Comparison of ENCODE assay signal across 16 cellular contexts in genomic region chr2:71555798-71556454, GRCh38.
A peak's percentile ranks its signal among the peaks of the same experiment; 100 is the strongest.
DNase-seq lines count a peak whose midpoint lies in the region; ATAC-seq, FAIRE-seq and TF ChIP-seq lines count a peak whose summit lies in the region.
"Had no signal": no experiment of that assay in that cellular context is flagged by ENCODE, and none has a peak within 500 bp of the region (broad histone marks: within the 10 kb centered on the region; RNA-seq: fewer than 3 reads in every experiment).

No MANE protein-coding gene starts in this region.

- H4K91ac ChIP-seq in IMR-90 (ENCODE audit: insufficient read depth, low read depth, low read length): no peak overlapping the region

- H3K27me3 ChIP-seq in IMR-90 (ENCODE audit: control insufficient read depth, insufficient read depth, low read length): peaks cover 42% of the 10 kb centered on the region
- no peaks in the 10 kb centered on the region for H3K27me3 ChIP-seq in spleen (replicated peaks in 1 of 7)
- no peaks in the 10 kb centered on the region for H3K27me3 ChIP-seq in BE2C
- H3K27me3 ChIP-seq: Peyer's patch had no signal

- peak overlapping the region; percentile 23 for H2AFZ ChIP-seq in IMR-90 (replicated peaks; ENCODE audit: low read length, poor library complexity)
- H2AFZ ChIP-seq: GM23248 had no signal

- no peak overlapping the region for H4K5ac ChIP-seq in IMR-90 (ENCODE audit: low read depth, low read length)

- no peaks in the 10 kb centered on the region for H3K4me1 ChIP-seq in IMR-90 (ENCODE audit: control insufficient read depth, insufficient read depth, low read length)
- peaks cover 8 to 14% of the 10 kb centered on the region in 2 donors for H3K4me1 ChIP-seq in kidney (ENCODE audit: control insufficient read depth in 1 of 2, insufficient read depth in 1 of 2, low read depth in 1 of 2, low read length in 2 of 2)
- no peaks in the 10 kb centered on the region for H3K4me1 ChIP-seq in mucosa of descending colon (ENCODE audit: low read depth)
- H3K4me1 ChIP-seq in spleen: peaks cover 0 to 10% (median 0%) of the 10 kb centered on the region in 6 donors
- H3K4me1 ChIP-seq in BE2C: no peaks in the 10 kb centered on the region
- H3K4me1 ChIP-seq: Peyer's patch had no signal

- no peaks in the 10 kb centered on the region for H3K36me3 ChIP-seq in IMR-90 (ENCODE audit: control insufficient read depth, insufficient read depth, low read length)
- no peaks in the 10 kb centered on the region for H3K36me3 ChIP-seq in kidney (ENCODE audit: control insufficient read depth in 1 of 2, insufficient read depth in 2 of 2, low read length in 2 of 2)
- H3K36me3 ChIP-seq in mucosa of descending colon (ENCODE audit: low read depth): no peaks in the 10 kb centered on the region
- H3K36me3 ChIP-seq in spleen: peaks cover 0 to 100% (median 22%) of the 10 kb centered on the region in 6 donors
- no peaks in the 10 kb centered on the region for H3K36me3 ChIP-seq in BE2C
- H3K36me3 ChIP-seq: Peyer's patch had no signal

- dilution Hi-C loops in IMR-90 (cut with HindIII; ENCODE audit: low sequenced_read_pairs, unreplicated experiment): no loop called here

- no peak overlapping the region for H3K14ac ChIP-seq in IMR-90 (replicated peaks; ENCODE audit: low read depth, low read length)

- H3K18ac ChIP-seq in IMR-90 (ENCODE audit: low read depth, low read length): no peak overlapping the region

- intact Hi-C loops in IMR-90 (cut with micrococcal nuclease): no loop called here
- intact Hi-C loops in kidney (cut with DNase I): loop anchor here (10.0 kb wide), 1 partner anchor 1029 kb away; no protein-coding TSS in a partner anchor
- intact Hi-C loops in mucosa of descending colon (cut with DNase I, micrococcal nuclease): no loop called here
- intact Hi-C loops in spleen (cut with DNase I; ENCODE audit: low total_unique reads): no loop called here

- no peak overlapping the region for H3K23ac ChIP-seq in IMR-90 (ENCODE audit: low read depth, low read length)

- H2BK120ac ChIP-seq in IMR-90 (ENCODE audit: low read depth, low read length): no peak overlapping the region

- in situ Hi-C loops in IMR-90 (cut with MboI; ENCODE audit: low sequenced_read_pairs): no loop called here

- H3K56ac ChIP-seq in IMR-90 (ENCODE audit: extremely low read depth, insufficient read depth, low read length): no peak overlapping the region

- H3K4me3 ChIP-seq in IMR-90 (ENCODE audit: insufficient read depth, low read depth, low read length): no peak overlapping the region
- H3K4me3 ChIP-seq in kidney (ENCODE audit: low read length in 2 of 2): no peak overlapping the region
- no peak overlapping the region for H3K4me3 ChIP-seq in mucosa of descending colon
- H3K4me3 ChIP-seq in spleen: no peak overlapping the region
- no peak overlapping the region for H3K4me3 ChIP-seq in BE2C (ENCODE audit: low read depth, low read length)
- H3K4me3 ChIP-seq: GM23248, Peyer's patch had no signal

- no peak overlapping the region for H2AK9ac ChIP-seq in IMR-90 (replicated peaks; ENCODE audit: low read depth, low read length, poor library complexity)

- H4K20me1 ChIP-seq in IMR-90 (ENCODE audit: insufficient read depth, low read length): no peaks in the 10 kb centered on the region

- CTCF ChIA-PET in IMR-90 (lab: Yijun Ruan, JAX): interaction anchor here (0.9 kb wide), 1 partner anchor 10 kb away, joined by 4 read pairs; no protein-coding TSS in a partner anchor

- H3K9me1 ChIP-seq in IMR-90 (ENCODE audit: insufficient read depth, low read length): no peaks in the 10 kb centered on the region

- POLR2A ChIA-PET in IMR-90 (lab: Charles Lee; ENCODE audit: unreplicated experiment): no interaction called here

- H2BK20ac ChIP-seq in IMR-90 (ENCODE audit: low read depth, low read length): no peak overlapping the region

- H2BK15ac ChIP-seq in IMR-90 (ENCODE audit: low read depth, low read length): no peak overlapping the region

- BruUV-seq in IMR-90 (replicated peaks; lab: Mats Ljungman, UMichigan): no TSS peak

- H2BK5ac ChIP-seq in IMR-90 (ENCODE audit: low read depth, low read length, poor library complexity, severe bottlenecking): no peak overlapping the region

- H4K8ac ChIP-seq in IMR-90 (ENCODE audit: low read depth in 2 of 2, low read length in 2 of 2): no peak overlapping the region

- TF ChIP-seq POLR2A in IMR-90 (IDR thresholded peaks at IDR 0.05; ENCODE audit: low read depth, low read length): no peak
- no peak for TF ChIP-seq POLR2A in spleen (IDR thresholded peaks at IDR 0.05)

- no peak overlapping the region for H3K27ac ChIP-seq in IMR-90 (ENCODE audit: insufficient read depth, low read length)
- H3K27ac ChIP-seq in kidney (ENCODE audit: low read depth in 2 of 2, low read length in 2 of 2): peak overlapping the region in 1 of 2 donors; percentile 55
- H3K27ac ChIP-seq in spleen: no peak overlapping the region
- H3K27ac ChIP-seq: GM23248, KMS-11, Peyer's patch had no signal

- FAIRE-seq in kidney (lab: Jason Lieb, UNC): no peak

- no peak for DNase-seq in IMR-90
- peak; percentile 74 for DNase-seq in kidney
- DNase-seq in mucosa of descending colon: peak in 1 of 3 donors; percentile 44
- peak; percentile 62 for DNase-seq in spleen
- no peak for DNase-seq in BE2C
- no peak for DNase-seq in epidermal melanocyte (ENCODE audit: insufficient read length, low spot score)
- DNase-seq: CD8-positive, alpha-beta T cell; GF-D8; GM23248; NCI-H1092 treated with DMSO at 0.1 percent for 48 hours; NCI-H1694 treated with DMSO at 0.1 percent for 48 hours; NCI-H446 treated with DMSO at 0.1 percent for 48 hours; SIG-M5 had no signal

- TF ChIP-seq RAD21 in IMR-90 (IDR thresholded peaks at IDR 0.05; ENCODE audit: low read length): no peak

- H3K4ac ChIP-seq in IMR-90 (ENCODE audit: low read depth, low read length): no peak overlapping the region

- H2AK5ac ChIP-seq in IMR-90 (ENCODE audit: low read depth, low read length): no peak overlapping the region

- no peak overlapping the region for H3K4me2 ChIP-seq in IMR-90 (ENCODE audit: low read depth, low read length)
- H3K4me2 ChIP-seq: KMS-11 had no signal

- TF ChIP-seq CTCF in IMR-90 (conservative IDR thresholded peaks at IDR 0.05; ENCODE audit: low read depth, low read length) (no peak), kidney (IDR thresholded peaks at IDR 0.05; ENCODE audit: borderline replicate concordance, extremely low read depth, insufficient read depth) (no peak), mucosa of descending colon (IDR thresholded peaks at IDR 0.05) (no peak), spleen (IDR thresholded peaks at IDR 0.05 in 8 of 11, conservative IDR thresholded peaks at IDR 0.05 in 3 of 11) (no peak), BE2C (IDR thresholded peaks at IDR 0.05; ENCODE audit: low read depth, low read length) (no peak)

- H3K9me3 ChIP-seq in IMR-90 (ENCODE audit: control insufficient read depth, insufficient read depth, low read length) (no peaks in the 10 kb centered on the region), kidney (ENCODE audit: control insufficient read depth in 1 of 2, low read length in 2 of 2) (no peaks in the 10 kb centered on the region), mucosa of descending colon (no peaks in the 10 kb centered on the region), spleen (no peaks in the 10 kb centered on the region), BE2C (no peaks in the 10 kb centered on the region)
- H3K9me3 ChIP-seq: Peyer's patch had no signal

- H3K9ac ChIP-seq in IMR-90 (ENCODE audit: low read depth, low read length) (no peak overlapping the region), kidney (ENCODE audit: low read length in 2 of 2) (peak overlapping the region in 1 of 2 donors; percentile 26)
- H3K9ac ChIP-seq: GM23248, KMS-11 had no signal

- WGBS in IMR-90 (ENCODE audit: extremely low coverage in 2 of 2, insufficient read length in 1 of 2), 2 experiments: 83% methylated on average over 2 of the region's 21 CpGs; no CpG with 5 or more reads in 1 of the 2 experiments
- WGBS in spleen, 5 donors: 87 to 91% (median 89%) methylated on average over 18 to 21 of the region's 21 CpGs

- H3K79me1 ChIP-seq in IMR-90 (ENCODE audit: low read depth in 1 of 2, low read length in 2 of 2): no peaks in the 10 kb centered on the region

- no peak for ATAC-seq in IMR-90 (ENCODE audit: low read depth)
- peak; percentile 46 for ATAC-seq in mucosa of descending colon
- ATAC-seq in HG02763 (IDR thresholded peaks at IDR 0.05; ENCODE audit: unreplicated experiment): no peak
- ATAC-seq: CD8-positive, alpha-beta T cell had no signal

TF ChIP-seq in IMR-90, 13 proteins besides CTCF, POLR2A, EP300 and RAD21:
- TF ChIP-seq RCOR1 (IDR thresholded peaks at IDR 0.05; ENCODE audit: insufficient replicate concordance, low read length) (no peak), MAZ (IDR thresholded peaks at IDR 0.05; ENCODE audit: borderline replicate concordance, low read depth, low read length) (no peak), MXI1 (IDR thresholded peaks at IDR 0.05; ENCODE audit: borderline replicate concordance, low read depth, low read length) (no peak), NFE2L2 (IDR thresholded peaks at IDR 0.05; ENCODE audit: low read depth, low read length) (no peak), CHD1 (IDR thresholded peaks at IDR 0.05; ENCODE audit: low read depth, low read length) (no peak), ELK1 (IDR thresholded peaks at IDR 0.05; ENCODE audit: borderline replicate concordance, low read depth, low read length) (no peak), CEBPB (IDR thresholded peaks at IDR 0.05; ENCODE audit: low read depth, low read length) (no peak), SMC3 (IDR thresholded peaks at IDR 0.05; ENCODE audit: low read depth, low read length) (no peak), FOS (IDR thresholded peaks at IDR 0.05; ENCODE audit: low read depth, low read length) (no peak), USF2 (IDR thresholded peaks at IDR 0.05; ENCODE audit: low read depth, low read length) (no peak), BHLHE40 (IDR thresholded peaks at IDR 0.05; ENCODE audit: low read depth, low read length) (no peak), RFX5 (IDR thresholded peaks at IDR 0.05; ENCODE audit: low read depth, low read length) (no peak)

Comparison
In these comparisons a context has a peak if more than half of its experiments do, and no peak if none do; other contexts are left out.
1. DNase-seq: peak in kidney (single experiment) and spleen (single experiment); none in IMR-90 (single experiment), BE2C (single experiment) and epidermal melanocyte (single experiment).